2 cellular contexts compared by ENCODE assay signal in the genomic region with DNA sequence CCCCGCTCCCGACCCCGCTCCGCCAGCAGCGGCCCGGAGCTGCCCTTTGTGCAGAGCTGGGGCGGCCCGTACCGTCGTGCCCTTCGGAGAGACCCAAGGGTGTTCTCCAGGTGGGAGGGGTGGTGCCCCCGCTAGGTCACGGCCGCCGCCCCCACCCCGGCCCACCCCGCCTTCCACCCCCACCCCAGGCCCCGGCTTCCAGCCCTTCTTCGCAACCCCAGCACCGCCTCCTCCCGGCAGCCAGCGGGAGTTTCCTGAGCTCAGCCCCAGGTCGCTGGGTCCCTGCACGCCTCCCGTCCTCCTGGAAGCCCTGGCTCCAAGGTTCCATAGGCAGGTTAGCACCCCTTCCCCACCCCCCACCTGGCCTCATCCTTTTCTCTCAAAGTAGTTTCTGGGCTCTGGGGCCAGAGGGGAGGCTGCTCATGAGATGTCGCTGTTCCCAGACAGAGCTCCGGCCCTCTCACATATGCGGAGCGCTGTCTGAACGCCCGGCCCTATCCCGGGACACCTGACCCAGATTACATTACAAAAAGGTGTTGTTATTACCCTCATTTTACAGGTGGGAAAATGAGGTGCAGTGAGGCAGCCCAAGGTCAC.
TF ChIP-seq lines count a peak whose summit lies in the region.

No MANE protein-coding gene starts in this region.

TF ChIP-seq in A549, 52 proteins besides CTCF, POLR2A, EP300 and RAD21:
- TF ChIP-seq HDAC2 (IDR thresholded peaks at IDR 0.05) (no peak), FOSB (CRISPR knock-in tag; IDR thresholded peaks at IDR 0.05) (no peak), BHLHE40 (IDR thresholded peaks at IDR 0.05; ENCODE audit: low read depth, low read length) (no peak), MAZ (IDR thresholded peaks at IDR 0.05; ENCODE audit: borderline replicate concordance, low read depth, low read length) (no peak), NFE2L2 (conservative IDR thresholded peaks at IDR 0.05; ENCODE audit: low read length) (no peak), MYC (IDR thresholded peaks at IDR 0.05; ENCODE audit: borderline replicate concordance, low read length) (no peak), CHD4 (IDR thresholded peaks at IDR 0.05; ENCODE audit: borderline replicate concordance) (no peak), SMC3 (IDR thresholded peaks at IDR 0.05) (no peak), JUN (IDR thresholded peaks at IDR 0.05) (no peak; a peak in 1 of 5 replicates), ZC3H11A (IDR thresholded peaks at IDR 0.05) (no peak), RARB (CRISPR knock-in tag; IDR thresholded peaks at IDR 0.05) (no peak), SREBF2 (IDR thresholded peaks at IDR 0.05) (no peak), NPAS2 (CRISPR knock-in tag; IDR thresholded peaks at IDR 0.05; ENCODE audit: borderline replicate concordance) (no peak), ZNF302 (CRISPR knock-in tag; IDR thresholded peaks at IDR 0.05) (no peak), HOXB5 (CRISPR knock-in tag; IDR thresholded peaks at IDR 0.05) (no peak), CBX2 (IDR thresholded peaks at IDR 0.05; ENCODE audit: borderline replicate concordance, low read depth) (no peak), FOSL2 (IDR thresholded peaks at IDR 0.05) (no peak), FOSL2 (CRISPR knock-in tag; IDR thresholded peaks at IDR 0.05) (no peak)
- TF ChIP-seq, protein P1, sequence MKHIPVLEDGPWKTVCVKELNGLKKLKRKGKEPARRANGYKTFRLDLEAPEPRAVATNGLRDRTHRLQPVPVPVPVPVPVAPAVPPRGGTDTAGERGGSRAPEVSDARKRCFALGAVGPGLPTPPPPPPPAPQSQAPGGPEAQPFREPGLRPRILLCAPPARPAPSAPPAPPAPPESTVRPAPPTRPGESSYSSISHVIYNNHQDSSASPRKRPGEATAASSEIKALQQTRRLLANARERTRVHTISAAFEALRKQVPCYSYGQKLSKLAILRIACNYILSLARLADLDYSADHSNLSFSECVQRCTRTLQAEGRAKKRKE (CRISPR knock-in tag; IDR thresholded peaks at IDR 0.05; ENCODE audit: low read depth), result no peak
- TF ChIP-seq, protein P2, sequence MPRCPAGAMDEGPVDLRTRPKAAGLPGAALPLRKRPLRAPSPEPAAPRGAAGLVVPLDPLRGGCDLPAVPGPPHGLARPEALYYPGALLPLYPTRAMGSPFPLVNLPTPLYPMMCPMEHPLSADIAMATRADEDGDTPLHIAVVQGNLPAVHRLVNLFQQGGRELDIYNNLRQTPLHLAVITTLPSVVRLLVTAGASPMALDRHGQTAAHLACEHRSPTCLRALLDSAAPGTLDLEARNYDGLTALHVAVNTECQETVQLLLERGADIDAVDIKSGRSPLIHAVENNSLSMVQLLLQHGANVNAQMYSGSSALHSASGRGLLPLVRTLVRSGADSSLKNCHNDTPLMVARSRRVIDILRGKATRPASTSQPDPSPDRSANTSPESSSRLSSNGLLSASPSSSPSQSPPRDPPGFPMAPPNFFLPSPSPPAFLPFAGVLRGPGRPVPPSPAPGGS (IDR thresholded peaks at IDR 0.05), result no peak

TF ChIP-seq in H1, 55 proteins besides CTCF, POLR2A, EP300 and RAD21:
- TF ChIP-seq EGR1 (IDR thresholded peaks at IDR 0.05; ENCODE audit: borderline replicate concordance, low read depth, low read length) (no peak), CBX8 (IDR thresholded peaks at IDR 0.05; ENCODE audit: borderline replicate concordance, low read depth, low read length) (no peak), SP2 (IDR thresholded peaks at IDR 0.05; ENCODE audit: low read length) (no peak), SP4 (IDR thresholded peaks at IDR 0.05; ENCODE audit: low read length) (no peak), KDM5A (IDR thresholded peaks at IDR 0.05; ENCODE audit: low read length) (no peak), JUND (IDR thresholded peaks at IDR 0.05; ENCODE audit: low read length) (no peak), TCF12 (IDR thresholded peaks at IDR 0.05; ENCODE audit: low read depth, low read length) (no peak), NRF1 (IDR thresholded peaks at IDR 0.05; ENCODE audit: low read depth, low read length) (no peak), RBBP5 (IDR thresholded peaks at IDR 0.05; ENCODE audit: borderline replicate concordance, low read depth, low read length) (no peak)
TF ChIP-seq in H1: peak in this region for 0.
